21 cellular contexts compared by ENCODE assay signal in genomic region chr9:70935856-70936255, GRCh38.
"Had no signal": no experiment of that assay in that cellular context is flagged by ENCODE, and none has a peak within 500 bp of the region (broad histone marks: within the 10 kb centered on the region; RNA-seq: fewer than 3 reads in every experiment).

No MANE protein-coding gene starts in this region.

- H3K27ac Mint-ChIP-seq: activated CD4-positive, alpha-beta memory T cell treated with anti-CD3 and anti-CD28 coated beads, Interleukin-2, amount 10 ng/mL, durations not matched to agents 7 days and 5 days; activated naive CD4-positive, alpha-beta T cell treated with anti-CD3 and anti-CD28 coated beads, Interleukin-2, amount 50 U/mL, for 24 hours; activated T-cell treated with anti-CD3 and anti-CD28 coated beads, Interleukin-2, amount 50 U/mL, for 24 hours; naive thymus-derived CD4-positive, alpha-beta T cell had no signal

- H3K4me3 ChIP-seq: left ventricle myocardium inferior, mucosa of descending colon, skin epidermis, transverse colon, vagina had no signal

- H3K9me3 Mint-ChIP-seq: activated CD4-positive, alpha-beta memory T cell treated with anti-CD3 and anti-CD28 coated beads, Interleukin-2, amount 10 ng/mL, durations not matched to agents 7 days and 5 days; activated naive CD4-positive, alpha-beta T cell treated with anti-CD3 and anti-CD28 coated beads, Interleukin-2, amount 50 U/mL, for 24 hours; activated T-cell treated with anti-CD3 and anti-CD28 coated beads, Interleukin-2, amount 50 U/mL, for 24 hours had no signal

- H3K27me3 ChIP-seq: neutrophil, transverse colon, vagina had no signal

- H3K36me3 ChIP-seq: left ventricle myocardium inferior, neutrophil, transverse colon, vagina had no signal

- H3K9me3 ChIP-seq: left ventricle myocardium inferior, mucosa of descending colon, neutrophil, transverse colon, vagina had no signal

- DNase-seq: activated CD4-positive, alpha-beta memory T cell treated with anti-CD3 and anti-CD28 coated beads, Interleukin-2, amount 10 ng/mL, durations not matched to agents 7 days and 5 days; activated CD4-positive, CD25-positive, alpha-beta regulatory T cell treated with anti-CD3 and anti-CD28 coated beads, Interleukin-2, amount 50 U/mL, for 72 hours; activated effector memory CD4-positive, alpha-beta T cell treated with anti-CD3 and anti-CD28 coated beads, Interleukin-2, amount 50 U/mL, for 16 hours; activated T-cell treated with anti-CD3 and anti-CD28 coated beads, Interleukin-2, amount 50 U/mL, for 24 hours; amniotic stem cell; dermis blood vessel endothelial cell; erythroblast; foreskin melanocyte; left ventricle myocardium inferior; mucosa of descending colon; naive thymus-derived CD4-positive, alpha-beta T cell; retina; stimulated activated CD4-positive, alpha-beta T cell treated with anti-CD3 and anti-CD28 coated beads, Interleukin-15, amount 100 ng/mL, for 24 hours; stimulated activated CD4-positive, alpha-beta T cell treated with anti-CD3 and anti-CD28 coated beads, Interleukin-4, amount 100 ng/mL, for 24 hours; stimulated activated naive CD4-positive, alpha-beta T cell; substantia nigra; transverse colon had no signal

- H3K4me3 Mint-ChIP-seq: activated CD4-positive, alpha-beta memory T cell treated with anti-CD3 and anti-CD28 coated beads, Interleukin-2, amount 10 ng/mL, durations not matched to agents 7 days and 5 days; activated naive CD4-positive, alpha-beta T cell treated with anti-CD3 and anti-CD28 coated beads, Interleukin-2, amount 50 U/mL, for 24 hours; activated T-cell treated with anti-CD3 and anti-CD28 coated beads, Interleukin-2, amount 50 U/mL, for 24 hours; naive thymus-derived CD4-positive, alpha-beta T cell had no signal

- H3K27ac ChIP-seq: left ventricle myocardium inferior, neutrophil, skin epidermis, transverse colon, vagina had no signal

- H3K4me1 ChIP-seq: left ventricle myocardium inferior, transverse colon, vagina had no signal

- H3K4me1 Mint-ChIP-seq: activated CD4-positive, alpha-beta memory T cell treated with anti-CD3 and anti-CD28 coated beads, Interleukin-2, amount 10 ng/mL, durations not matched to agents 7 days and 5 days; activated naive CD4-positive, alpha-beta T cell treated with anti-CD3 and anti-CD28 coated beads, Interleukin-2, amount 50 U/mL, for 24 hours; naive thymus-derived CD4-positive, alpha-beta T cell had no signal

- H3K36me3 Mint-ChIP-seq: activated naive CD4-positive, alpha-beta T cell treated with anti-CD3 and anti-CD28 coated beads, Interleukin-2, amount 50 U/mL, for 24 hours; naive thymus-derived CD4-positive, alpha-beta T cell had no signal

- ATAC-seq: mucosa of descending colon; naive thymus-derived CD4-positive, alpha-beta T cell had no signal

- H3K27me3 Mint-ChIP-seq: activated CD4-positive, alpha-beta memory T cell treated with anti-CD3 and anti-CD28 coated beads, Interleukin-2, amount 10 ng/mL, durations not matched to agents 7 days and 5 days; activated T-cell treated with anti-CD3 and anti-CD28 coated beads, Interleukin-2, amount 50 U/mL, for 24 hours; naive thymus-derived CD4-positive, alpha-beta T cell had no signal
